8 cellular contexts compared by ENCODE assay signal in the genomic region with DNA sequence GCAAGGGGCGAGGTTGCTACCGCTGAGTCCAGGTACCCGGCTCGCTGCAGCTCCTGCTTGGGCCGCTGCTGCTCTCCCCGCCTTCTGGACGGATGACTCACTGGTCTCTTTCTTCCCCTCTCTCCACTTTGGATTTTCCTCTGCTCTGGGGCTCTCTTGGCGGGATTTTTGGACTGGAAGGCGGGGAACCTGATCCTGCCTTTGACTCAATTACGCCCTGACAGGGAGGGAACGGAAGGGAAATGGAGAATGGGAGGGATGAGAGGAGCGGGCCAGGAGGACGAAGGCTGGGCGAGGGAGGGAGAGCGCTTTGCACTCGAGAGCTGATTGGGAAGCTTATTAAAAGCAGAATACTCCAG. TPM values are rescaled to one million over a fixed set of nuclear protein-coding genes. Genes with fewer than 3 reads are reported as not detected.
DNase-seq lines count a peak whose midpoint lies in the region; ATAC-seq and TF ChIP-seq lines count a peak whose summit lies in the region.

PTN (minus strand) TSS at position 251 of the 359 bp plus-strand sequence. CDS start 88,760 bp downstream, outside the sequence.

- no peaks in the 10 kb centered on the region for H3K27me3 ChIP-seq in BE2C
- no peaks in the 10 kb centered on the region for H3K27me3 ChIP-seq in esophagus (ENCODE audit: control insufficient read depth in 1 of 2, insufficient read depth in 2 of 2, low read length in 2 of 2)

- WGBS in esophagus, 2 donors: 3% methylated on average over 16 of the region's 16 CpGs

- DNase-seq in BE2C (peak; percentile 66), NCI-H524 (lab: John Stamatoyannopoulos, UW) (peak; percentile 68 to 71), mucosa of descending colon (peak in 2 of 3 donors; percentile 4 to 23), erythroblast (lab: John Stamatoyannopoulos, UW) (no peak), HuH-7 (ENCODE audit: low spot score) (no peak)

- H3K4me1 ChIP-seq in BE2C: peaks cover 6% of the 10 kb centered on the region
- H3K4me1 ChIP-seq in esophagus (ENCODE audit: control insufficient read depth in 2 of 2, insufficient read depth in 2 of 2, low read length in 1 of 2): no peaks in the 10 kb centered on the region
- no peaks in the 10 kb centered on the region for H3K4me1 ChIP-seq in mucosa of descending colon (ENCODE audit: low read depth)

- peak within 1 kb of the TSS; percentile 76 to 85 for H3K27ac ChIP-seq in esophagus (ENCODE audit: low read depth in 2 of 2, low read length in 1 of 2)

- no peaks in the 10 kb centered on the region for H3K36me3 ChIP-seq in BE2C
- H3K36me3 ChIP-seq in esophagus (ENCODE audit: control insufficient read depth in 2 of 2, insufficient read depth in 2 of 2, low read length in 1 of 2): peaks cover 0 to 2% of the 10 kb centered on the region in 2 donors
- no peaks in the 10 kb centered on the region for H3K36me3 ChIP-seq in mucosa of descending colon (ENCODE audit: low read depth)

- ATAC-seq in mucosa of descending colon (peak; percentile 23), HG03439 (IDR thresholded peaks at IDR 0.05; ENCODE audit: unreplicated experiment) (no peak), GM21737 (IDR thresholded peaks at IDR 0.05; ENCODE audit: unreplicated experiment) (no peak)

- no peak for TF ChIP-seq CTCF in BE2C (IDR thresholded peaks at IDR 0.05; ENCODE audit: low read depth, low read length)
- TF ChIP-seq CTCF in mucosa of descending colon (IDR thresholded peaks at IDR 0.05): no peak

- H3K9me3 ChIP-seq in BE2C: no peaks in the 10 kb centered on the region
- H3K9me3 ChIP-seq in esophagus (ENCODE audit: control insufficient read depth in 2 of 2, insufficient read depth in 1 of 2, low read depth in 1 of 2, low read length in 1 of 2): no peaks in the 10 kb centered on the region
- no peaks in the 10 kb centered on the region for H3K9me3 ChIP-seq in mucosa of descending colon

- TF ChIP-seq POLR2A in erythroblast (IDR thresholded peaks at IDR 0.05; ENCODE audit: low read length): no peak

- intact Hi-C loops in mucosa of descending colon (cut with DNase I, micrococcal nuclease): no loop called here

- peak within 1 kb of the TSS; percentile 70 for H3K4me3 ChIP-seq in BE2C (ENCODE audit: low read depth, low read length)
- H3K4me3 ChIP-seq in esophagus (ENCODE audit: low read depth in 1 of 2, low read length in 2 of 2): peak within 1 kb of the TSS; percentile 55 to 56
- no peak within 1 kb of the TSS for H3K4me3 ChIP-seq in mucosa of descending colon

RNA-seq across cellular contexts. Expression of gene PTN, which starts in this region (rescaled TPM):
- polyA plus RNA-seq in BE2C (2012; ENCODE audit: insufficient read depth, insufficient read length, low read depth): 367 TPM
- polyA plus RNA-seq in esophagus: 10 to 100 TPM; 88.2 to 97.1 TPM
- 10 to 100 TPM in 1 of 3 donors, 1 to 10 TPM in 2; 1.7 to 10.9 (median 3.3) TPM for total RNA-seq in mucosa of descending colon

Comparison
In these comparisons a context has a peak if more than half of its experiments do, and no peak if none do; other contexts are left out.
1. DNase-seq: peak in BE2C (single experiment), NCI-H524 (2 of 2) and mucosa of descending colon (2 of 3); none in erythroblast (0 of 2) and HuH-7 (single experiment).